8 cellular contexts compared by ENCODE assay signal in genomic region chr17:41678411-41678906, GRCh38. TPM values are rescaled to one million over a fixed set of nuclear protein-coding genes. Genes with fewer than 3 reads are reported as not detected.
DNase-seq lines count a peak whose midpoint lies in the region; ATAC-seq and TF ChIP-seq lines count a peak whose summit lies in the region.

No MANE protein-coding gene starts in this region.

- TF ChIP-seq CTCF in HEK293 (tag by site-specific recombination; IDR thresholded peaks at IDR 0.05) (no peak), fibroblast of the aortic adventitia (IDR thresholded peaks at IDR 0.05; ENCODE audit: insufficient read depth, low read length) (no peak)

- peak; percentile 63 for ATAC-seq in stimulated activated naive CD8-positive, alpha-beta T cell treated with anti-CD3 and anti-CD28 coated beads, Interleukin-15, Interleukin-2, amounts not matched to agents 100 U/mL and 50 U/mL, for 24 hours
- ATAC-seq in HG02571 (IDR thresholded peaks at IDR 0.05; ENCODE audit: unreplicated experiment) = no peak

- DNase-seq in EL = peak; percentile 45
- no peak for DNase-seq in SK-N-MC (ENCODE audit: low read depth, low spot score)
- DNase-seq in fibroblast of the aortic adventitia (ENCODE audit: low read depth) = peak; percentile 15
- DNase-seq in stimulated activated naive CD8-positive, alpha-beta T cell treated with anti-CD3 and anti-CD28 coated beads, Interleukin-15, Interleukin-2, amounts not matched to agents 100 U/mL and 50 U/mL, for 24 hours = peak; percentile 53
- no peak for DNase-seq in HuH-7.5 (ENCODE audit: low spot score)
- DNase-seq in NCI-H1048 (lab: John Stamatoyannopoulos, UW) = no peak

- no peaks in the 10 kb centered on the region for H3K9me3 ChIP-seq in HEK293 (ENCODE audit: control insufficient read depth, insufficient read depth, low read depth, low read length)
- H3K9me3 ChIP-seq in SK-N-MC (ENCODE audit: low read depth, low read length) = no peaks in the 10 kb centered on the region

- H3K4me1 ChIP-seq in HEK293 (ENCODE audit: control insufficient read depth, insufficient read depth, low read length) = no peaks in the 10 kb centered on the region

- H3K9ac ChIP-seq in SK-N-MC (ENCODE audit: insufficient read length) = peak overlapping the region; percentile 65

- POLR2A ChIA-PET in HEK293 (lab: Yijun Ruan, JAX) = interaction anchor here (0.6 to 3.9 kb wide), 4 partner anchors 11 to 1357 kb away, joined by 3 to 104 read pairs (median 4); partner anchors contain the start of genes DNAJC7 and EIF1

- no peak overlapping the region for H3K27ac ChIP-seq in HEK293 (ENCODE audit: extremely low read depth, low read depth, low read length)
- H3K27ac ChIP-seq in SK-N-MC = peak overlapping the region; percentile 74

- no peaks in the 10 kb centered on the region for H3K36me3 ChIP-seq in HEK293 (ENCODE audit: control insufficient read depth in 2 of 2, insufficient read depth in 1 of 2, low read length in 2 of 2)
- no peaks in the 10 kb centered on the region for H3K36me3 ChIP-seq in SK-N-MC (ENCODE audit: insufficient read depth, low read length)

- CTCF ChIA-PET in HEK293 (lab: Yijun Ruan, JAX) = interaction anchor here (0.6 to 9.2 kb wide), 12 partner anchors 10 to 1228 kb away, joined by 3 to 126 read pairs (median 3); partner anchors contain the start of gene EIF1

- H3K4me3 ChIP-seq in HEK293 (ENCODE audit: low read depth, low read length) (no peak overlapping the region), SK-N-MC (peak overlapping the region; percentile 73), fibroblast of the aortic adventitia (ENCODE audit: low read depth, low read length) (peak overlapping the region; percentile 32)

TF ChIP-seq in HEK293, 187 proteins besides CTCF, POLR2A, EP300 and RAD21:
- TF ChIP-seq ZNF704 (tag by site-specific recombination; IDR thresholded peaks at IDR 0.05) (no peak), MZF1 (tag by site-specific recombination; IDR thresholded peaks at IDR 0.05; ENCODE audit: borderline replicate concordance) (peak; percentile 81; the same call in 1 of the 2 replicates), ZNF121 (tag by site-specific recombination; IDR thresholded peaks at IDR 0.05) (no peak), ZNF26 (tag by site-specific recombination; IDR thresholded peaks at IDR 0.05) (no peak), PRDM4 (tag by site-specific recombination; IDR thresholded peaks at IDR 0.05) (no peak), SETDB1 (IDR thresholded peaks at IDR 0.05; ENCODE audit: insufficient read length, low read length) (peak; percentile 90), ZNF747 (tag by site-specific recombination; IDR thresholded peaks at IDR 0.05) (no peak), ZNF155 (tag by site-specific recombination; IDR thresholded peaks at IDR 0.05) (no peak)

RNA-seq across cellular contexts. Expression of gene EIF1, which starts 10.2 kb away (rescaled TPM):
- total RNA-seq in fibroblast of the aortic adventitia (ENCODE audit: low replicate concordance) = 99.7 and 102 TPM in 2 replicates

RNA-seq across cellular contexts. Expression of gene GAST, which starts 33.7 kb away (rescaled TPM):
- not detected in 2 replicates for total RNA-seq in fibroblast of the aortic adventitia (ENCODE audit: low replicate concordance)

RNA-seq across cellular contexts. Expression of gene KRT17, which starts 54.1 kb away (rescaled TPM):
- 0.57 TPM in 1 of 2 replicates, not detected in the other for total RNA-seq in fibroblast of the aortic adventitia (ENCODE audit: low replicate concordance)

RNA-seq across cellular contexts. Expression of gene HAP1, which starts 56.0 kb away (rescaled TPM):
- total RNA-seq in fibroblast of the aortic adventitia (ENCODE audit: low replicate concordance) = under 0.01 TPM in 1 of 2 replicates, not detected in the other

Comparison
In these comparisons a context has a peak if more than half of its experiments do, and no peak if none do; other contexts are left out.
1. DNase-seq: peak in EL (single experiment), fibroblast of the aortic adventitia (single experiment) and stimulated activated naive CD8-positive, alpha-beta T cell treated with anti-CD3 and anti-CD28 coated beads, Interleukin-15, Interleukin-2, amounts not matched to agents 100 U/mL and 50 U/mL, for 24 hours (single experiment); none in SK-N-MC (single experiment), HuH-7.5 (single experiment) and NCI-H1048 (single experiment).